ENCODE assay signal across 1 cellular context in genomic region chr7:111438369-111439289, GRCh38.
TF ChIP-seq lines count a peak whose summit lies in the region.

No MANE protein-coding gene starts in this region.

TF ChIP-seq in K562, 482 proteins besides CTCF, POLR2A, EP300 and RAD21 (continued from another document and continues in another):
- peak; percentile 94 for TF ChIP-seq GATAD2B (IDR thresholded peaks at IDR 0.05; ENCODE audit: borderline replicate concordance)
- TF ChIP-seq MCM2 (IDR thresholded peaks at IDR 0.05; ENCODE audit: low read depth) = no peak
- TF ChIP-seq ZFP1 (CRISPR knock-in tag; IDR thresholded peaks at IDR 0.05) = no peak
- peak; percentile 58 for TF ChIP-seq PRDM10 (IDR thresholded peaks at IDR 0.05; ENCODE audit: partially characterized antibody)
- no peak for TF ChIP-seq ZNF232 (CRISPR knock-in tag; IDR thresholded peaks at IDR 0.05)
- no peak; the same call in 1 of the 2 replicates for TF ChIP-seq MAFG (tag; conservative IDR thresholded peaks at IDR 0.05)
- TF ChIP-seq TEAD2 (tag; IDR thresholded peaks at IDR 0.05) = no peak
- TF ChIP-seq ARID2 (IDR thresholded peaks at IDR 0.05) = no peak
- TF ChIP-seq NFE2 (IDR thresholded peaks at IDR 0.05; ENCODE audit: low read depth) = peak; percentile 65
- TF ChIP-seq SNIP1 (IDR thresholded peaks at IDR 0.05; ENCODE audit: low read depth) = no peak
- no peak for TF ChIP-seq PCBP2 (IDR thresholded peaks at IDR 0.05; ENCODE audit: low read depth, low read length, poor library complexity, severe bottlenecking)
- TF ChIP-seq EZH2 (IDR thresholded peaks at IDR 0.05; ENCODE audit: borderline replicate concordance, low read depth, low read length) = peak; percentile 79; the same call in 1 of the 2 replicates
- TF ChIP-seq SRSF7 (optimal IDR thresholded peaks at IDR 0.05; ENCODE audit: low read depth, low read length) = no peak
- no peak for TF ChIP-seq HMGXB4 (CRISPR knock-in tag; IDR thresholded peaks at IDR 0.05)
- TF ChIP-seq POLR3G (IDR thresholded peaks at IDR 0.05; ENCODE audit: extremely low read depth, insufficient read length, insufficient replicate concordance) = no peak
- no peak for TF ChIP-seq ZFP91 (CRISPR knock-in tag; IDR thresholded peaks at IDR 0.05)
- TF ChIP-seq HBP1 (CRISPR knock-in tag; IDR thresholded peaks at IDR 0.05) = no peak
- TF ChIP-seq MLX (CRISPR knock-in tag; conservative IDR thresholded peaks at IDR 0.05) = no peak
- peak; percentile 59 for TF ChIP-seq NFRKB (IDR thresholded peaks at IDR 0.05; ENCODE audit: low read depth)
- peak; percentile 100 for TF ChIP-seq SMARCA4 (IDR thresholded peaks at IDR 0.05)
- TF ChIP-seq PHB2 (IDR thresholded peaks at IDR 0.05; ENCODE audit: low read depth) = peak; percentile 90
- no peak for TF ChIP-seq TFE3 (CRISPR knock-in tag; IDR thresholded peaks at IDR 0.05)
- TF ChIP-seq KLF16 (IDR thresholded peaks at IDR 0.05) = peak; percentile 86
- no peak for TF ChIP-seq POLR3A (IDR thresholded peaks at IDR 0.05; ENCODE audit: borderline replicate concordance, extremely low read depth, insufficient read depth, insufficient read length)
- peak in 1 of 2 experiments; percentile 92; a peak in 1 of 3 replicates for TF ChIP-seq CBX3 (IDR thresholded peaks at IDR 0.05; ENCODE audit: borderline replicate concordance in 1 of 2, low read length in 2 of 2)
- TF ChIP-seq HEY1 (CRISPR knock-in tag; IDR thresholded peaks at IDR 0.05; ENCODE audit: borderline replicate concordance) = no peak
- no peak for TF ChIP-seq SAFB2 (IDR thresholded peaks at IDR 0.05; ENCODE audit: borderline replicate concordance, low read depth, low read length, severe bottlenecking)
- TF ChIP-seq BCOR (IDR thresholded peaks at IDR 0.05) = peak; percentile 21; the same call in 1 of the 2 replicates
- no peak for TF ChIP-seq STAG1 (CRISPR knock-in tag; IDR thresholded peaks at IDR 0.05; ENCODE audit: borderline replicate concordance)
- TF ChIP-seq VEZF1 (CRISPR knock-in tag; IDR thresholded peaks at IDR 0.05) = peak; percentile 39; the same call in 1 of the 2 replicates
- 0 out of 2 replicates have a peak, but pooled peaks have one; percentile 23 for TF ChIP-seq NR2C1 (IDR thresholded peaks at IDR 0.05)
- no peak for TF ChIP-seq NR2C1 (tag; IDR thresholded peaks at IDR 0.05)
- TF ChIP-seq KAT7 (CRISPR knock-in tag; IDR thresholded peaks at IDR 0.05; ENCODE audit: borderline replicate concordance) = no peak
- no peak for TF ChIP-seq FIP1L1 (IDR thresholded peaks at IDR 0.05; ENCODE audit: low read depth, low read length, poor library complexity, severe bottlenecking)
- TF ChIP-seq BCL6 (CRISPR knock-in tag; IDR thresholded peaks at IDR 0.05) = no peak
- TF ChIP-seq NONO (IDR thresholded peaks at IDR 0.05; ENCODE audit: low read depth in 2 of 2, low read length in 1 of 2) = peak in 1 of 2 experiments; percentile 92; a peak in 2 of 4 replicates
- TF ChIP-seq ZNF23 (CRISPR knock-in tag; IDR thresholded peaks at IDR 0.05) = no peak
- TF ChIP-seq ZNF184 (CRISPR knock-in tag; IDR thresholded peaks at IDR 0.05) = no peak
- TF ChIP-seq MTA2 (IDR thresholded peaks at IDR 0.05; ENCODE audit: low read depth) = peak; percentile 97
- no peak for TF ChIP-seq CBFB (CRISPR knock-in tag; IDR thresholded peaks at IDR 0.05)
- peak; percentile 71 for TF ChIP-seq CREM (IDR thresholded peaks at IDR 0.05; ENCODE audit: low read depth)
- no peak for TF ChIP-seq ZFP36 (IDR thresholded peaks at IDR 0.05; ENCODE audit: low read depth, low read length, partially characterized antibody)
- TF ChIP-seq NCOR1 (IDR thresholded peaks at IDR 0.05) = peak; percentile 98
- TF ChIP-seq NR3C1 (CRISPR knock-in tag; IDR thresholded peaks at IDR 0.05) = no peak
- TF ChIP-seq STAT6 (CRISPR knock-in tag; IDR thresholded peaks at IDR 0.05) = no peak
- peak; percentile 35; the same call in 1 of the 2 replicates for TF ChIP-seq LCOR (CRISPR knock-in tag; IDR thresholded peaks at IDR 0.05)
- TF ChIP-seq NELFE (IDR thresholded peaks at IDR 0.05; ENCODE audit: insufficient read depth, insufficient read length) = no peak
- no peak for TF ChIP-seq TGIF2 (CRISPR knock-in tag; IDR thresholded peaks at IDR 0.05)
- no peak for TF ChIP-seq SETDB1 (IDR thresholded peaks at IDR 0.05; ENCODE audit: low read length)
- no peak for TF ChIP-seq UBTF (IDR thresholded peaks at IDR 0.05; ENCODE audit: borderline replicate concordance in 1 of 2, low read depth in 2 of 2, low read length in 2 of 2)
- TF ChIP-seq MIER1 (IDR thresholded peaks at IDR 0.05; ENCODE audit: low read depth) = no peak
- no peak for TF ChIP-seq DLX4 (CRISPR knock-in tag; IDR thresholded peaks at IDR 0.05)
- TF ChIP-seq TAL1 (IDR thresholded peaks at IDR 0.05) = peak; percentile 98
